Comparison of ENCODE assay signal across 8 cellular contexts in genomic region chr5:98773464-98774191, GRCh38. TPM values are rescaled to one million over a fixed set of nuclear protein-coding genes. Genes with fewer than 3 reads are reported as not detected.
A peak's percentile ranks its signal among the peaks of the same experiment; 100 is the strongest.
DNase-seq lines count a peak whose midpoint lies in the region; ATAC-seq and TF ChIP-seq lines count a peak whose summit lies in the region.

TSS of gene RGMB (plus strand) at chr5:98773663. CDS start at chr5:98774071, 408 bp downstream.

- peak within 1 kb of the TSS; percentile 83 for H3K27ac ChIP-seq in AG04450 (ENCODE audit: low read depth, low read length)

- intact Hi-C loops in dendritic cell treated with granulocyte-macrophage colony-stimulating factor and Interleukin-4, amounts not matched to agents 40 ng/mL and 50 ng/mL, for 4 days (cut with micrococcal nuclease) = loop anchor here (10.0 kb wide), 2 partner anchors 551 to 1229 kb away; no protein-coding TSS in a partner anchor

- peak within 1 kb of the TSS; percentile 92 for H3K4me3 ChIP-seq in AG04450 (ENCODE audit: low read depth, low read length)

- peaks cover 12% of the 10 kb centered on the region for H3K36me3 Mint-ChIP-seq in dendritic cell treated with granulocyte-macrophage colony-stimulating factor and Interleukin-4, amounts not matched to agents 40 ng/mL and 50 ng/mL, for 4 days (ENCODE audit: low read depth)

- H3K27me3 ChIP-seq in AG04450 (ENCODE audit: control insufficient read depth, insufficient read depth, low read length) = no peaks in the 10 kb centered on the region

- no peaks in the 10 kb centered on the region for H3K9me3 Mint-ChIP-seq in dendritic cell treated with granulocyte-macrophage colony-stimulating factor and Interleukin-4, amounts not matched to agents 40 ng/mL and 50 ng/mL, for 4 days

- POLR2A ChIA-PET in AG04450 (lab: Yijun Ruan, JAX) = interaction anchor here (0.6 to 1.7 kb wide), 2 partner anchors 677 to 1239 kb away, joined by 6 to 7 read pairs; no protein-coding TSS in a partner anchor

- peaks cover 93% of the 10 kb centered on the region for H3K27me3 Mint-ChIP-seq in dendritic cell treated with granulocyte-macrophage colony-stimulating factor and Interleukin-4, amounts not matched to agents 40 ng/mL and 50 ng/mL, for 4 days

- CTCF ChIA-PET in AG04450 (lab: Charles Lee) = interaction anchor here (1.6 to 2.1 kb wide), 3 partner anchors 16 to 419 kb away, joined by 5 to 11 read pairs (median 5); no protein-coding TSS in a partner anchor

- peak within 1 kb of the TSS; percentile 31 for H3K27ac Mint-ChIP-seq in dendritic cell treated with granulocyte-macrophage colony-stimulating factor and Interleukin-4, amounts not matched to agents 40 ng/mL and 50 ng/mL, for 4 days

- DNase-seq in AG04450 (ENCODE audit: low read depth, low spot score) = peak; percentile 99
- DNase-seq in NCI-H460 (ENCODE audit: extremely low read depth, low read depth) = peak; percentile 98
- DNase-seq in activated CD4-positive, alpha-beta T cell treated with anti-CD3 and anti-CD28 coated beads, Interleukin-2, amount 50 U/mL, for 24 hours (ENCODE audit: low read depth in 1 of 2, low spot score in 1 of 2) = peak; percentile 71 to 88
- peak; percentile 98 for DNase-seq in left lobe of liver (ENCODE audit: low spot score)
- DNase-seq in stimulated activated CD4-positive, alpha-beta T cell treated with anti-CD3 and anti-CD28 coated beads, Interleukin-2, amount 100 ng/mL, for 24 hours = peak; percentile 89 to 91

- H3K4me3 Mint-ChIP-seq in dendritic cell treated with granulocyte-macrophage colony-stimulating factor and Interleukin-4, amounts not matched to agents 40 ng/mL and 50 ng/mL, for 4 days = peak within 1 kb of the TSS; percentile 83

- no peaks in the 10 kb centered on the region; the same call in 1 of the 2 replicates for H3K9me3 ChIP-seq in AG04450 (ENCODE audit: control insufficient read depth, insufficient read depth, low read length)

- ATAC-seq in GM19025 (IDR thresholded peaks at IDR 0.05; ENCODE audit: low read depth, unreplicated experiment) (peak; percentile 88), HG03280 (IDR thresholded peaks at IDR 0.05; ENCODE audit: unreplicated experiment) (peak; percentile 91), left lobe of liver (peak; percentile 85)

- TF ChIP-seq CTCF in AG04450 (IDR thresholded peaks at IDR 0.05; ENCODE audit: low read depth, low read length) = no peak

- peaks cover 51% of the 10 kb centered on the region for H3K4me1 Mint-ChIP-seq in dendritic cell treated with granulocyte-macrophage colony-stimulating factor and Interleukin-4, amounts not matched to agents 40 ng/mL and 50 ng/mL, for 4 days (ENCODE audit: low read depth)

RNA-seq across cellular contexts. Expression of gene RGMB, which starts in this region (rescaled TPM):
- 53.6 and 57.7 TPM in 2 replicates for polyA plus RNA-seq in AG04450 (2011; rRNA removed)
- 81.7 and 99.1 TPM in 2 replicates for polyA minus RNA-seq in AG04450 (2011; rRNA and poly(A)+ RNA removed)
- 24.9 and 27.5 TPM in 2 replicates for total RNA-seq in NCI-H460 (2014; rRNA removed; shearing (Covaris generic))
- polyA plus RNA-seq in NCI-H460 (2014; cell fraction: nucleus; rRNA removed) = 26.2 and 28.8 TPM in 2 replicates
- 6.0 TPM for total RNA-seq in left lobe of liver

Comparison
In these comparisons a context has a peak if more than half of its experiments do, and no peak if none do; other contexts are left out.
1. Peak in every context shown above with its lines: DNase-seq, ATAC-seq, H3K4me3 ChIP-seq and H3K27ac ChIP-seq.